Comparison of ENCODE assay signal across 29 cellular contexts in genomic region chr3:62057339-62058047, GRCh38.
DNase-seq lines count a peak whose midpoint lies in the region; ATAC-seq, FAIRE-seq and TF ChIP-seq lines count a peak whose summit lies in the region.
"Had no signal": no experiment of that assay in that cellular context is flagged by ENCODE, and none has a peak within 500 bp of the region (broad histone marks: within the 10 kb centered on the region; RNA-seq: fewer than 3 reads in every experiment).

No MANE protein-coding gene starts in this region.

- ATAC-seq in HepG2: peak; percentile 100
- ATAC-seq in GM18517 (IDR thresholded peaks at IDR 0.05; ENCODE audit: unreplicated experiment): no peak
- ATAC-seq: A549; gastroesophageal sphincter; K562; stimulated activated naive CD8-positive, alpha-beta T cell treated with anti-CD3 and anti-CD28 coated beads, Interleukin-15, amount 100 ng/mL, for 72 hours had no signal

- POLR2A ChIA-PET in HepG2 (lab: Yijun Ruan, JAX): interaction anchor here (0.9 kb wide), 1 partner anchor 496 kb away, joined by 3 read pairs; the partner anchor contains the start of gene PTPRG

- peak overlapping the region; percentile 68 for H3K4me2 ChIP-seq in BLaER1
- peak overlapping the region; percentile 48 for H3K4me2 ChIP-seq in HepG2 (ENCODE audit: low read depth, low read length)
- H3K4me2 ChIP-seq: A549, hepatocyte had no signal

- no peak for TF ChIP-seq RAD21 in HepG2 (CRISPR knock-in tag; IDR thresholded peaks at IDR 0.05)

- no peaks in the 10 kb centered on the region for H3K36me3 ChIP-seq in BLaER1
- no peaks in the 10 kb centered on the region for H3K36me3 ChIP-seq in HepG2 (replicated peaks in 1 of 2; ENCODE audit: control insufficient read depth in 1 of 2, insufficient read depth in 2 of 2, low read length in 2 of 2)
- H3K36me3 ChIP-seq: gastroesophageal sphincter, right atrium auricular region, transverse colon had no signal

- intact Hi-C loops in HepG2 (cut with micrococcal nuclease; ENCODE audit: unreplicated experiment): no loop called here

- 30% methylated on average over 4 of the region's 4 CpGs for WGBS in HepG2 (ENCODE audit: low lambda C conversion rate)

- no peak for TF ChIP-seq POLR2A in HepG2 (IDR thresholded peaks at IDR 0.05; ENCODE audit: insufficient read depth in 1 of 2, low read depth in 2 of 2, low read length in 2 of 2)

- CTCF ChIA-PET in HepG2 (lab: Yijun Ruan, JAX; ENCODE audit: low intra/inter-chr PET ratio, low total read pairs): no interaction called here

- H3K4me1 ChIP-seq in BLaER1: peaks cover 40% of the 10 kb centered on the region
- H3K4me1 ChIP-seq in HepG2 (ENCODE audit: insufficient read depth, low read length): peaks cover 17% of the 10 kb centered on the region
- H3K4me1 ChIP-seq: A549, right atrium auricular region, transverse colon had no signal

- in situ Hi-C loops in astrocyte of the spinal cord (cut with HindIII; ENCODE audit: low sequenced_read_pairs) (no loop called here), HepG2 (cut with HindIII; ENCODE audit: extremely low pct_ligation_motif_present, low pct_unique_long_range_greater_than_20kb) (no loop called here)

- DNase-seq in NCI-H69 (lab: John Stamatoyannopoulos, UW): peak; percentile 3
- DNase-seq in astrocyte of the spinal cord (ENCODE audit: low read depth, low spot score): peak; percentile 17
- DNase-seq in HepG2 (ENCODE audit: low spot score): peak; percentile 80
- DNase-seq in NCI-H446 (lab: John Stamatoyannopoulos, UW): no peak
- DNase-seq in iPS-NIHi11 (ENCODE audit: low spot score): no peak
- no peak for DNase-seq in activated effector memory CD4-positive, alpha-beta T cell treated with anti-CD3 and anti-CD28 coated beads, Interleukin-2, amount 50 U/mL, for 16 hours
- DNase-seq: activated B cell treated with CpG ODN at 0.5 μM for 24 hours; activated CD4-positive, alpha-beta T cell treated with anti-CD3 and anti-CD28 coated beads, Interleukin-2, amount 10 ng/mL, durations not matched to agents 7 days and 5 days; activated naive CD4-positive, alpha-beta T cell treated with Interleukin-2 at 50 U/mL for 16 hours; activated T-cell treated with anti-CD3 and anti-CD28 coated beads, Interleukin-2, amount 50 U/mL, for 48 hours; CD4-positive, alpha-beta memory T cell; DND-41; effector CD4-positive, alpha-beta T cell; NCI-H1105; NCI-H1930; RPMI8226; stimulated activated CD8-positive, alpha-beta memory T cell treated with anti-CD3 and anti-CD28 coated beads, Interleukin-4, amount 100 ng/mL, for 48 hours; stimulated activated naive CD8-positive, alpha-beta T cell treated with anti-CD3 and anti-CD28 coated beads, Interleukin-15, amount 100 ng/mL, for 72 hours; transverse colon had no signal

- TF ChIP-seq EP300 in HepG2 (IDR thresholded peaks at IDR 0.05; ENCODE audit: low read depth in 2 of 2, low read length in 2 of 2) (0 out of 4 replicates have a peak, but pooled peaks of 1 of the 2 experiments have one; percentile 36), HepG2 (CRISPR knock-in tag; IDR thresholded peaks at IDR 0.05; ENCODE audit: borderline replicate concordance) (no peak)

- H3K9me3 ChIP-seq in BLaER1 (no peaks in the 10 kb centered on the region), HepG2 (ENCODE audit: low read length) (no peaks in the 10 kb centered on the region)
- H3K9me3 ChIP-seq: A549, gastroesophageal sphincter, right atrium auricular region, transverse colon had no signal

- H2AFZ ChIP-seq in HepG2 (ENCODE audit: low read length): no peak overlapping the region
- H2AFZ ChIP-seq: hepatocyte had no signal

- no peaks in the 10 kb centered on the region for H3K79me2 ChIP-seq in HepG2 (ENCODE audit: insufficient read depth, low read length)
- H3K79me2 ChIP-seq: hepatocyte had no signal

- H3K27me3 ChIP-seq in BLaER1 (no peaks in the 10 kb centered on the region), HepG2 (ENCODE audit: control insufficient read depth in 1 of 2, insufficient read depth in 2 of 2, low read length in 2 of 2) (no peaks in the 10 kb centered on the region)
- H3K27me3 ChIP-seq: gastroesophageal sphincter, hepatocyte, right atrium auricular region, transverse colon had no signal

- no TSS peak for BruUV-seq in HepG2 (replicated peaks; lab: Mats Ljungman, UMichigan)

- TF ChIP-seq CTCF in astrocyte of the spinal cord (IDR thresholded peaks at IDR 0.05; ENCODE audit: low read depth, low read length) (no peak), HepG2 (CRISPR knock-in tag; IDR thresholded peaks at IDR 0.05) (no peak)

- H3K4me3 ChIP-seq in BLaER1 (no peak overlapping the region), astrocyte of the spinal cord (ENCODE audit: low read depth, low read length) (no peak overlapping the region), HepG2 (replicated peaks in 1 of 3; ENCODE audit: insufficient read depth in 1 of 3, low read depth in 2 of 3, low read length in 3 of 3) (no peak overlapping the region)
- H3K4me3 ChIP-seq: A549, gastroesophageal sphincter, hepatocyte, K562, right atrium auricular region, transverse colon had no signal

- no peak overlapping the region for H3K27ac ChIP-seq in BLaER1
- peak overlapping the region; percentile 39 for H3K27ac ChIP-seq in HepG2 (ENCODE audit: extremely low read length, insufficient read depth, low read length)
- H3K27ac ChIP-seq: A549, gastroesophageal sphincter, hepatocyte, right atrium auricular region, transverse colon had no signal

- H3K9ac ChIP-seq in BLaER1 (no peak overlapping the region), HepG2 (ENCODE audit: insufficient read depth, low read depth, low read length) (no peak overlapping the region)

- peak; percentile 81 for FAIRE-seq in HepG2 (lab: Jason Lieb, UNC)
- FAIRE-seq: A549, colon, D721Med, HTR-8/SVneo, K562 had no signal

- H4K20me1 ChIP-seq in BLaER1: 0 out of 2 replicates have a peak, but pooled peaks cover 13% of the 10 kb centered on the region
- H4K20me1 ChIP-seq in HepG2 (ENCODE audit: insufficient read depth, low read length): no peaks in the 10 kb centered on the region

TF ChIP-seq in HepG2, 621 proteins besides CTCF, POLR2A, EP300 and RAD21 (continues in another document):
- TF ChIP-seq SIN3A (IDR thresholded peaks at IDR 0.05; ENCODE audit: borderline replicate concordance, low read depth, low read length): no peak
- TF ChIP-seq, protein P1, sequence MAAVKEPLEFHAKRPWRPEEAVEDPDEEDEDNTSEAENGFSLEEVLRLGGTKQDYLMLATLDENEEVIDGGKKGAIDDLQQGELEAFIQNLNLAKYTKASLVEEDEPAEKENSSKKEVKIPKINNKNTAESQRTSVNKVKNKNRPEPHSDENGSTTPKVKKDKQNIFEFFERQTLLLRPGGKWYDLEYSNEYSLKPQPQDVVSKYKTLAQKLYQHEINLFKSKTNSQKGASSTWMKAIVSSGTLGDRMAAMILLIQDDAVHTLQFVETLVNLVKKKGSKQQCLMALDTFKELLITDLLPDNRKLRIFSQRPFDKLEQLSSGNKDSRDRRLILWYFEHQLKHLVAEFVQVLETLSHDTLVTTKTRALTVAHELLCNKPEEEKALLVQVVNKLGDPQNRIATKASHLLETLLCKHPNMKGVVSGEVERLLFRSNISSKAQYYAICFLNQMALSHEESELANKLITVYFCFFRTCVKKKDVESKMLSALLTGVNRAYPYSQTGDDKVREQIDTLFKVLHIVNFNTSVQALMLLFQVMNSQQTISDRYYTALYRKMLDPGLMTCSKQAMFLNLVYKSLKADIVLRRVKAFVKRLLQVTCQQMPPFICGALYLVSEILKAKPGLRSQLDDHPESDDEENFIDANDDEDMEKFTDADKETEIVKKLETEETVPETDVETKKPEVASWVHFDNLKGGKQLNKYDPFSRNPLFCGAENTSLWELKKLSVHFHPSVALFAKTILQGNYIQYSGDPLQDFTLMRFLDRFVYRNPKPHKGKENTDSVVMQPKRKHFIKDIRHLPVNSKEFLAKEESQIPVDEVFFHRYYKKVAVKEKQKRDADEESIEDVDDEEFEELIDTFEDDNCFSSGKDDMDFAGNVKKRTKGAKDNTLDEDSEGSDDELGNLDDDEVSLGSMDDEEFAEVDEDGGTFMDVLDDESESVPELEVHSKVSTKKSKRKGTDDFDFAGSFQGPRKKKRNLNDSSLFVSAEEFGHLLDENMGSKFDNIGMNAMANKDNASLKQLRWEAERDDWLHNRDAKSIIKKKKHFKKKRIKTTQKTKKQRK (IDR thresholded peaks at IDR 0.05; ENCODE audit: low read length): no peak
- no peak for TF ChIP-seq CENPX (CRISPR knock-in tag; IDR thresholded peaks at IDR 0.05)
- peak; percentile 57 for TF ChIP-seq ASH2L (IDR thresholded peaks at IDR 0.05; ENCODE audit: insufficient read length, low read depth, low read length)
- no peak for TF ChIP-seq ZNF335 (CRISPR knock-in tag; IDR thresholded peaks at IDR 0.05)
- no peak for TF ChIP-seq MEF2D (CRISPR knock-in tag; IDR thresholded peaks at IDR 0.05)
- no peak for TF ChIP-seq SYNCRIP (IDR thresholded peaks at IDR 0.05; ENCODE audit: insufficient read depth, low read depth, low read length)
- TF ChIP-seq, protein P2, sequence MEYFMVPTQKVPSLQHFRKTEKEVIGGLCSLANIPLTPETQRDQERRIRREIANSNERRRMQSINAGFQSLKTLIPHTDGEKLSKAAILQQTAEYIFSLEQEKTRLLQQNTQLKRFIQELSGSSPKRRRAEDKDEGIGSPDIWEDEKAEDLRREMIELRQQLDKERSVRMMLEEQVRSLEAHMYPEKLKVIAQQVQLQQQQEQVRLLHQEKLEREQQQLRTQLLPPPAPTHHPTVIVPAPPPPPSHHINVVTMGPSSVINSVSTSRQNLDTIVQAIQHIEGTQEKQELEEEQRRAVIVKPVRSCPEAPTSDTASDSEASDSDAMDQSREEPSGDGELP (IDR thresholded peaks at IDR 0.05; ENCODE audit: borderline replicate concordance, low read depth): no peak
- no peak for TF ChIP-seq PITX1 (CRISPR knock-in tag; IDR thresholded peaks at IDR 0.05)
- TF ChIP-seq CENPBD1 (CRISPR knock-in tag; IDR thresholded peaks at IDR 0.05; ENCODE audit: borderline replicate concordance, low read depth): no peak
- TF ChIP-seq ZNF136 (CRISPR knock-in tag; IDR thresholded peaks at IDR 0.05; ENCODE audit: low read depth): no peak
- no peak for TF ChIP-seq MIER3 (CRISPR knock-in tag; IDR thresholded peaks at IDR 0.05; ENCODE audit: borderline replicate concordance)
- no peak for TF ChIP-seq ZC3H4 (CRISPR knock-in tag; IDR thresholded peaks at IDR 0.05; ENCODE audit: borderline replicate concordance)

Comparison
In these comparisons a context has a peak if more than half of its experiments do, and no peak if none do; other contexts are left out.
1. DNase-seq: peak in NCI-H69 (single experiment), astrocyte of the spinal cord (single experiment) and HepG2 (single experiment); none in NCI-H446 (0 of 2), iPS-NIHi11 (single experiment) and activated effector memory CD4-positive, alpha-beta T cell treated with anti-CD3 and anti-CD28 coated beads, Interleukin-2, amount 50 U/mL, for 16 hours (single experiment).